In the genomic region with DNA sequence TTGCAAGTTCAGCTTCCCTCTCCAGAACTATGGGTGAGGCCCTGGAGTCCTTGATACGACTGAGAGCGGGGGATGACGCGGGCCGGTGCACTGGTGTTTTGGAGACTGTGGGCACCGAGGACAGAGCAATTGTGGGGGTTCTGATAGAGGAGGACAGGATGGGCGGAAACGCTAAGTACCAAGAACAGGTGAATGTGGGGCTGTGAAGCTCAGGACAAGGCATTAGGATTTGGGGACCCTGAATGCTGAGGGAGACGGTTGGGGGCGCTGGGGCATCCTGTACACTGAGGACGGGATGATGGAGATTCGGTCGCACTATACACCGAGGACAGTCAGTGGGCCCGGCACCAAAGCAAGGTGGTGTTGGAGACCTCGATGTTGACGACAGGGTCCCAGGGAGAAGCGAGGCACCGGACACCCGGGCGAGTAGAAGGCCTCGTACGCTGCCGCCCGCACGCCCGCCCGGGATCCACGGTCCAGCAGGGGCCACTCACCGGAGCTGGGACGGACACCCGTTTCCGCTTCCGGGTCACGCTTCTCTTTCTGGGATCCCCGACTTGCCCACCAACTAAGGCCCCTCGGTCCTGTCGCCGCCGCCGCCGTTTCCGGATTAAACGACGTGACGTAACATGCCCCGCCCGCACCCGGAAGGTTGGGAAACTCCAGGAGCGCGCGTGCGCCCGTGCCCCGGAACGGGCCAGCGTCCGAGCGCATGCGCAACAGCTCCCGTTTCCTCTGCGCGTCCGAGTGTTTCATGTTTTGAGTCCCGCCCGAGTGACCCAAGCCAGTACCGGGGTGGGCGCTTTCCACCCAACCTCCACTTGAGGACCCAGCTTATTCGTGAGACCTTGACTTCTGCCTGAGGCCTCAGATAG, we compare ENCODE assay signal across 8 cellular contexts. TPM values are rescaled to one million over a fixed set of nuclear protein-coding genes. Genes with fewer than 3 reads are reported as not detected.
DNase-seq lines count a peak whose midpoint lies in the region; ATAC-seq lines count a peak whose summit lies in the region.

A gene (minus strand): TSS at position 612 of the 875 bp plus-strand sequence. CDS start 893 bp downstream, outside the sequence.

- ATAC-seq in GM18858 (IDR thresholded peaks at IDR 0.05; ENCODE audit: unreplicated experiment) (peak; percentile 30), HG03432 (IDR thresholded peaks at IDR 0.05; ENCODE audit: unreplicated experiment) (peak; percentile 32)

- H3K4me3 ChIP-seq in ectodermal cell (ENCODE audit: insufficient read depth, low read depth, low read length) = peak within 1 kb of the TSS; percentile 92

- no peaks in the 10 kb centered on the region for H3K27me3 ChIP-seq in ectodermal cell (ENCODE audit: control insufficient read depth, insufficient read depth, low read length, poor library complexity, severe bottlenecking)

- H3K27ac Mint-ChIP-seq in activated CD4-positive, alpha-beta T cell treated with anti-CD3 and anti-CD28 coated beads, Interleukin-2, amount 10 ng/mL, durations not matched to agents 7 days and 5 days = peak within 1 kb of the TSS; percentile 94

- peak within 1 kb of the TSS; percentile 90 for H3K4me3 Mint-ChIP-seq in activated CD4-positive, alpha-beta T cell treated with anti-CD3 and anti-CD28 coated beads, Interleukin-2, amount 10 ng/mL, durations not matched to agents 7 days and 5 days

- peaks cover 53% of the 10 kb centered on the region for H3K4me1 Mint-ChIP-seq in activated CD4-positive, alpha-beta T cell treated with anti-CD3 and anti-CD28 coated beads, Interleukin-2, amount 10 ng/mL, durations not matched to agents 7 days and 5 days

- DNase-seq in activated CD4-positive, alpha-beta T cell treated with anti-CD3 and anti-CD28 coated beads, Interleukin-2, amount 10 ng/mL, durations not matched to agents 7 days and 5 days = peak; percentile 98
- DNase-seq in medulla oblongata (ENCODE audit: extremely low spot score) = peak; percentile 97
- peak; percentile 97 for DNase-seq in stimulated activated CD8-positive, alpha-beta memory T cell treated with anti-CD3 and anti-CD28 coated beads, Interleukin-12 subunit alpha, Interleukin-12 subunit beta, amount 100 ng/mL, for 24 hours (ENCODE audit: extremely low read depth)
- no peak for DNase-seq in NCI-H82 (lab: John Stamatoyannopoulos, UW)
- DNase-seq in DMS53 treated with DMSO at 0.1 percent for 48 hours (lab: John Stamatoyannopoulos, UW; ENCODE audit: unreplicated experiment) = no peak

- no peaks in the 10 kb centered on the region for H3K27me3 Mint-ChIP-seq in activated CD4-positive, alpha-beta T cell treated with anti-CD3 and anti-CD28 coated beads, Interleukin-2, amount 10 ng/mL, durations not matched to agents 7 days and 5 days

- CTCF ChIA-PET in activated CD4-positive, alpha-beta T cell treated with anti-CD3 and anti-CD28 coated beads, Interleukin-2, amount 10 ng/mL, durations not matched to agents 7 days and 5 days (lab: Charles Lee) = interaction anchor here (1.0 to 3.3 kb wide), 7 partner anchors 11 to 335 kb away, joined by 3 to 25 read pairs (median 3); a partner anchor contains a TSS

- no peaks in the 10 kb centered on the region for H3K9me3 ChIP-seq in ectodermal cell (ENCODE audit: control insufficient read depth, low read length)

- no peaks in the 10 kb centered on the region for H3K9me3 Mint-ChIP-seq in activated CD4-positive, alpha-beta T cell treated with anti-CD3 and anti-CD28 coated beads, Interleukin-2, amount 10 ng/mL, durations not matched to agents 7 days and 5 days

- H3K27ac ChIP-seq in ectodermal cell (ENCODE audit: insufficient read depth, low read depth, low read length, poor library complexity, severe bottlenecking) = peak within 1 kb of the TSS; percentile 84

- peaks cover 38% of the 10 kb centered on the region for H3K36me3 ChIP-seq in ectodermal cell (ENCODE audit: control insufficient read depth, insufficient read depth, low read length)

- H3K4me1 ChIP-seq in ectodermal cell (ENCODE audit: control insufficient read depth, insufficient read depth, low read length) = peaks cover 24% of the 10 kb centered on the region

- H3K36me3 Mint-ChIP-seq in activated CD4-positive, alpha-beta T cell treated with anti-CD3 and anti-CD28 coated beads, Interleukin-2, amount 10 ng/mL, durations not matched to agents 7 days and 5 days (ENCODE audit: low read depth) = peaks cover 63% of the 10 kb centered on the region

- 3% methylated on average over 69 of the region's 69 CpGs for WGBS in ectodermal cell, 2 experiments

- POLR2A ChIA-PET in activated CD4-positive, alpha-beta T cell treated with anti-CD3 and anti-CD28 coated beads, Interleukin-2, amount 10 ng/mL, durations not matched to agents 7 days and 5 days (lab: Charles Lee) = interaction anchor here (1.0 to 2.3 kb wide), 4 partner anchors 11 to 128 kb away, joined by 3 to 9 read pairs (median 6); a partner anchor contains a TSS

RNA-seq across cellular contexts. Expression of the gene that starts here (rescaled TPM):
- total RNA-seq in activated CD4-positive, alpha-beta T cell treated with anti-CD3 and anti-CD28 coated beads, Interleukin-2, amount 10 ng/mL, durations not matched to agents 7 days and 5 days = 100 to 1,000 TPM; 128 to 137 TPM
- polyA plus RNA-seq in ectodermal cell (2013, experiment 1 of 4) = 109 TPM
- polyA plus RNA-seq in ectodermal cell (2013, experiment 2 of 4) = 111 TPM
- polyA plus RNA-seq in ectodermal cell (2013, experiment 3 of 4) = 106 TPM
- polyA plus RNA-seq in ectodermal cell (2013, experiment 4 of 4) = 125 TPM

Comparison
In these comparisons a context has a peak if more than half of its experiments do, and no peak if none do; other contexts are left out.
1. DNase-seq: peak in activated CD4-positive, alpha-beta T cell treated with anti-CD3 and anti-CD28 coated beads, Interleukin-2, amount 10 ng/mL, durations not matched to agents 7 days and 5 days (single experiment), medulla oblongata (single experiment) and stimulated activated CD8-positive, alpha-beta memory T cell treated with anti-CD3 and anti-CD28 coated beads, Interleukin-12 subunit alpha, Interleukin-12 subunit beta, amount 100 ng/mL, for 24 hours (single experiment); none in NCI-H82 (single experiment) and DMS53 treated with DMSO at 0.1 percent for 48 hours (single experiment).